ENCODE assay signal across 19 cellular contexts in the genomic region with DNA sequence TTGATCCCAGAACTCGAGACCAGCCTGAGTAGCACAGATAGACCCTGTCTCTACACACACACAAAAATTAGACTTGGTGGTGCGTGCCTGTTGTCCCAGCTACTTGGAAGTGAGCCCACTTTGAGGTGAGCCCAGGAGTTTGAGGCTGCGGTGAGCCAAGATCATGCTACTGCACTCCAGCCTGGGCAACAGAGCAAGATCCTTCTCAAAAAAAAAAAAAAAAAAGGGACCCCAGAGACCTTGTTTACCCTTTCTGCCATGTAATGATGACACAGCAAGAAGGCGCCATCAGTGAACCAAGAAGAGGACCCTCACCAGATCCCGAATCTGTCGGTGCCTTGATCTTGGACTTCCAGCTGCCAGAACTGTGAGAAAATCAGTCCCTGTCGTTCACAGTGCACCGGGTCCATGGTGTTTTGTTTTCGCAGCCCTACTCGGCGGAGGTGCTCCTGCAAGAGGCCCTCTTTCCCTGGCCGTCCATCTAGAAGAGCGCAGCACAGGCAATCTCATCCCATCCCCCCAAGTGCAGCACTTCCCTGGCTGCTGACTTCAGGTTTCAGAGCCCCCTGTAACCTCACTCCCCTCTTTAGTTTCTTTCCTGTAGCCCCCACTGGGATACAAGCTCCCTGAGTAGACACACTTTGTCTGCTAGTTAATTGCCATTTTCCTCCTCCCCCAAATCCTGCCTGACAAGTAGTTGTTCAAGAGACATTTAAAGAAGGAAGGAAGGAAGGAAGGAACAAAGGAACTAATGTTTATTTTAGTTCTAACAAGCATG.
A peak's percentile ranks its signal among the peaks of the same experiment; 100 is the strongest.
DNase-seq lines count a peak whose midpoint lies in the region; ATAC-seq and TF ChIP-seq lines count a peak whose summit lies in the region.
"Had no signal": no experiment of that assay in that cellular context is flagged by ENCODE, and none has a peak within 500 bp of the region (broad histone marks: within the 10 kb centered on the region; RNA-seq: fewer than 3 reads in every experiment).

No MANE protein-coding gene starts in this region.

- H3K4me1 ChIP-seq in mesodermal cell (ENCODE audit: control insufficient read depth, insufficient read depth, low read length, poor library complexity, severe bottlenecking) = peaks cover 37% of the 10 kb centered on the region
- H3K4me1 ChIP-seq in upper lobe of right lung = peaks cover 53% of the 10 kb centered on the region

- H3K4me3 Mint-ChIP-seq in activated naive CD8-positive, alpha-beta T cell = no peak overlapping the region
- H3K4me3 Mint-ChIP-seq in activated naive CD8-positive, alpha-beta T cell treated with anti-CD3 and anti-CD28 coated beads, Interleukin-2, amount 50 U/mL, for 24 hours = no peak overlapping the region
- H3K4me3 Mint-ChIP-seq: natural killer cell treated with Interleukin-12 subunit alpha and Interleukin-12 subunit beta and Interleukin-15 and Interleukin-18, amount 100 ng/mL, for 72 hours had no signal

- H3K36me3 Mint-ChIP-seq in activated naive CD8-positive, alpha-beta T cell = no peaks in the 10 kb centered on the region
- no peaks in the 10 kb centered on the region for H3K36me3 Mint-ChIP-seq in activated naive CD8-positive, alpha-beta T cell treated with anti-CD3 and anti-CD28 coated beads, Interleukin-2, amount 50 U/mL, for 24 hours (ENCODE audit: low read depth)
- H3K36me3 Mint-ChIP-seq: natural killer cell treated with Interleukin-12 subunit alpha and Interleukin-12 subunit beta and Interleukin-15 and Interleukin-18, amount 100 ng/mL, for 72 hours had no signal

- peaks cover 52% of the 10 kb centered on the region for H3K4me1 Mint-ChIP-seq in activated naive CD8-positive, alpha-beta T cell (ENCODE audit: low read depth)
- H3K4me1 Mint-ChIP-seq in activated naive CD8-positive, alpha-beta T cell treated with anti-CD3 and anti-CD28 coated beads, Interleukin-2, amount 50 U/mL, for 24 hours = peaks cover 33% of the 10 kb centered on the region

- intact Hi-C loops in upper lobe of right lung (cut with DNase I) = no loop called here

- H3K27ac ChIP-seq in mesodermal cell (ENCODE audit: low read depth, low read length, severe bottlenecking) (peak overlapping the region; percentile 84), upper lobe of right lung (peak overlapping the region; percentile 45)
- H3K27ac ChIP-seq: tibial artery had no signal

- ATAC-seq in activated naive CD8-positive, alpha-beta T cell treated with anti-CD3 and anti-CD28 coated beads, Interleukin-2, amount 50 U/mL, for 24 hours = no peak
- ATAC-seq in upper lobe of right lung = no peak
- ATAC-seq: natural killer cell treated with Interleukin-12 subunit alpha and Interleukin-12 subunit beta and Interleukin-15 and Interleukin-18, amount 100 ng/mL, for 72 hours had no signal

- no peaks in the 10 kb centered on the region for H3K27me3 ChIP-seq in upper lobe of right lung
- H3K27me3 ChIP-seq: tibial artery had no signal

- H3K27ac Mint-ChIP-seq in activated naive CD8-positive, alpha-beta T cell = peak overlapping the region; percentile 34
- H3K27ac Mint-ChIP-seq in activated naive CD8-positive, alpha-beta T cell treated with anti-CD3 and anti-CD28 coated beads, Interleukin-2, amount 50 U/mL, for 24 hours = no peak overlapping the region
- H3K27ac Mint-ChIP-seq: natural killer cell treated with Interleukin-12 subunit alpha and Interleukin-12 subunit beta and Interleukin-15 and Interleukin-18, amount 100 ng/mL, for 72 hours had no signal

- H3K9me3 Mint-ChIP-seq in activated naive CD8-positive, alpha-beta T cell (ENCODE audit: low read depth) = no peaks in the 10 kb centered on the region
- no peaks in the 10 kb centered on the region for H3K9me3 Mint-ChIP-seq in activated naive CD8-positive, alpha-beta T cell treated with anti-CD3 and anti-CD28 coated beads, Interleukin-2, amount 50 U/mL, for 24 hours
- H3K9me3 Mint-ChIP-seq: natural killer cell treated with Interleukin-12 subunit alpha and Interleukin-12 subunit beta and Interleukin-15 and Interleukin-18, amount 100 ng/mL, for 72 hours had no signal

- no peak for TF ChIP-seq CTCF in upper lobe of right lung (IDR thresholded peaks at IDR 0.05)

- H3K4me3 ChIP-seq in mesodermal cell (ENCODE audit: extremely low read depth, insufficient read depth, low read length, poor library complexity, severe bottlenecking) (no peak overlapping the region), upper lobe of right lung (no peak overlapping the region)
- H3K4me3 ChIP-seq: left ventricle myocardium inferior, tibial artery had no signal

- H3K36me3 ChIP-seq in mesodermal cell (ENCODE audit: control insufficient read depth, insufficient read depth, low read length) = no peaks in the 10 kb centered on the region
- no peaks in the 10 kb centered on the region for H3K36me3 ChIP-seq in upper lobe of right lung
- H3K36me3 ChIP-seq: left ventricle myocardium inferior, tibial artery had no signal

- 67 to 74% methylated on average over 9 to 12 of the region's 13 CpGs for WGBS in mesodermal cell (ENCODE audit: insufficient coverage in 2 of 2), 2 experiments

- DNase-seq in activated naive CD8-positive, alpha-beta T cell treated with anti-CD3 and anti-CD28 coated beads, Interleukin-2, amount 50 U/mL, for 24 hours = no peak
- DNase-seq in astrocyte of the hippocampus (ENCODE audit: low read depth, low spot score) (peak; percentile 11), upper lobe of right lung (peak; percentile 34), NCI-H128 (lab: John Stamatoyannopoulos, UW; ENCODE audit: unreplicated experiment) (no peak), NCI-H2081 treated with DMSO at 0.1 percent for 48 hours (lab: John Stamatoyannopoulos, UW) (no peak)
- DNase-seq in effector CD4-positive, alpha-beta T cell = no peak
- DNase-seq: activated CD4-positive, alpha-beta T cell treated with anti-CD3 and anti-CD28 coated beads, Interleukin-2, amount 50 U/mL, for 4 hours; DMS153; left ventricle myocardium inferior; MM.1S; NCI-H2081; SHP77; stimulated activated CD4-positive, alpha-beta T cell treated with anti-CD3 and anti-CD28 coated beads, Interleukin-2, amount 100 ng/mL, for 48 hours; stimulated activated CD8-positive, alpha-beta memory T cell treated with anti-CD3 and anti-CD28 coated beads, Interleukin-4, amount 100 ng/mL, for 48 hours; T-helper 9 cell had no signal

- H3K27me3 Mint-ChIP-seq in activated naive CD8-positive, alpha-beta T cell = no peaks in the 10 kb centered on the region
- no peaks in the 10 kb centered on the region for H3K27me3 Mint-ChIP-seq in activated naive CD8-positive, alpha-beta T cell treated with anti-CD3 and anti-CD28 coated beads, Interleukin-2, amount 50 U/mL, for 24 hours
- H3K27me3 Mint-ChIP-seq: natural killer cell treated with Interleukin-12 subunit alpha and Interleukin-12 subunit beta and Interleukin-15 and Interleukin-18, amount 100 ng/mL, for 72 hours had no signal

- no peaks in the 10 kb centered on the region for H3K9me3 ChIP-seq in mesodermal cell (ENCODE audit: control insufficient read depth, low read length)
- no peaks in the 10 kb centered on the region for H3K9me3 ChIP-seq in upper lobe of right lung
- H3K9me3 ChIP-seq: left ventricle myocardium inferior, tibial artery had no signal

Comparison
In these comparisons a context has a peak if more than half of its experiments do, and no peak if none do; other contexts are left out.
1. DNase-seq: peak in astrocyte of the hippocampus (single experiment) and upper lobe of right lung (single experiment); none in activated naive CD8-positive, alpha-beta T cell treated with anti-CD3 and anti-CD28 coated beads, Interleukin-2, amount 50 U/mL, for 24 hours (single experiment), NCI-H128 (single experiment), effector CD4-positive, alpha-beta T cell (single experiment) and NCI-H2081 treated with DMSO at 0.1 percent for 48 hours (single experiment).